ENCODE assay signal across 15 cellular contexts in genomic region chr18:3126457-3127097, GRCh38.
DNase-seq lines count a peak whose midpoint lies in the region; ATAC-seq and TF ChIP-seq lines count a peak whose summit lies in the region.
"Had no signal": no experiment of that assay in that cellular context is flagged by ENCODE, and none has a peak within 500 bp of the region (broad histone marks: within the 10 kb centered on the region; RNA-seq: fewer than 3 reads in every experiment).

No MANE protein-coding gene starts in this region.

- H3K9me3 Mint-ChIP-seq in stimulated activated naive CD8-positive, alpha-beta T cell treated with anti-CD3 and anti-CD28 coated beads, Interleukin-15, Interleukin-2, amounts not matched to agents 100 ng/mL and 50 ng/mL, for 24 hours = no peaks in the 10 kb centered on the region

- POLR2A ChIA-PET in A673 (lab: Charles Lee; ENCODE audit: low non-redundant PET) = no interaction called here

- peaks cover 3% of the 10 kb centered on the region for H3K27me3 Mint-ChIP-seq in stimulated activated naive CD8-positive, alpha-beta T cell treated with anti-CD3 and anti-CD28 coated beads, Interleukin-15, Interleukin-2, amounts not matched to agents 100 ng/mL and 50 ng/mL, for 24 hours
- H3K27me3 Mint-ChIP-seq: CD4-positive, alpha-beta memory T cell had no signal

- H3K27ac Mint-ChIP-seq in stimulated activated naive CD8-positive, alpha-beta T cell treated with anti-CD3 and anti-CD28 coated beads, Interleukin-15, Interleukin-2, amounts not matched to agents 100 ng/mL and 50 ng/mL, for 24 hours = peak overlapping the region; percentile 0
- H3K27ac Mint-ChIP-seq: CD4-positive, alpha-beta memory T cell had no signal

- H3K4me3 ChIP-seq in epithelial cell of esophagus (ENCODE audit: low read length) (no peak overlapping the region), psoas muscle (no peak overlapping the region), A673 (ENCODE audit: low read depth, low read length, poor library complexity, severe bottlenecking) (no peak overlapping the region)
- H3K4me3 ChIP-seq: GM12878, GM23248 had no signal

- no peaks in the 10 kb centered on the region for H3K27me3 ChIP-seq in psoas muscle (ENCODE audit: insufficient read depth in 3 of 3, low read length in 2 of 3)
- H3K27me3 ChIP-seq in A673 (replicated peaks; ENCODE audit: insufficient read depth, low read depth, low read length, poor library complexity) = no peaks in the 10 kb centered on the region
- H3K27me3 ChIP-seq: BE2C had no signal

- ATAC-seq in stimulated activated naive CD8-positive, alpha-beta T cell treated with anti-CD3 and anti-CD28 coated beads, Interleukin-15, Interleukin-2, amounts not matched to agents 100 U/mL and 50 U/mL, for 24 hours = no peak
- ATAC-seq in psoas muscle = peak; percentile 28 to 74 (median 54)
- ATAC-seq: GM12878, HCT116 had no signal

- H3K36me3 Mint-ChIP-seq in stimulated activated naive CD8-positive, alpha-beta T cell treated with anti-CD3 and anti-CD28 coated beads, Interleukin-15, Interleukin-2, amounts not matched to agents 100 ng/mL and 50 ng/mL, for 24 hours (ENCODE audit: low read depth) = peaks cover 12% of the 10 kb centered on the region

- no TSS peak for BruUV-seq in A673 (replicated peaks; lab: Mats Ljungman, UMichigan)

- H3K27ac ChIP-seq in psoas muscle (no peak overlapping the region), A673 (ENCODE audit: low read depth, low read length, poor library complexity, severe bottlenecking) (no peak overlapping the region)
- H3K27ac ChIP-seq: C4-2B, GM23248, HL-60 had no signal

- H3K4me1 ChIP-seq in psoas muscle = no peaks in the 10 kb centered on the region
- H3K4me1 ChIP-seq in A673 (ENCODE audit: insufficient read depth, low read length, poor library complexity, severe bottlenecking) = no peaks in the 10 kb centered on the region
- H3K4me1 ChIP-seq: BE2C had no signal

- WGBS in psoas muscle, 3 donors = 83 to 90% (median 84%) methylated on average over 9 of the region's 9 CpGs

- no peak overlapping the region for H3K4me3 Mint-ChIP-seq in stimulated activated naive CD8-positive, alpha-beta T cell treated with anti-CD3 and anti-CD28 coated beads, Interleukin-15, Interleukin-2, amounts not matched to agents 100 ng/mL and 50 ng/mL, for 24 hours
- H3K4me3 Mint-ChIP-seq: CD4-positive, alpha-beta memory T cell had no signal

- DNase-seq in stimulated activated naive CD8-positive, alpha-beta T cell treated with anti-CD3 and anti-CD28 coated beads, Interleukin-15, Interleukin-2, amounts not matched to agents 100 U/mL and 50 U/mL, for 24 hours = no peak
- DNase-seq in epithelial cell of esophagus (ENCODE audit: low read depth) (peak; percentile 89), psoas muscle (no peak), NAMALWA (ENCODE audit: low spot score) (no peak), NCI-H2227 (lab: John Stamatoyannopoulos, UW; ENCODE audit: unreplicated experiment) (no peak), A673 (ENCODE audit: low spot score) (no peak)
- DNase-seq: BE2C; CD4-positive, alpha-beta memory T cell; DMS79; GM23248 had no signal

- H3K36me3 ChIP-seq in psoas muscle (ENCODE audit: insufficient read depth in 1 of 2, low read depth in 1 of 2) = peaks cover 0 to 89% of the 10 kb centered on the region in 2 donors
- no peaks in the 10 kb centered on the region for H3K36me3 ChIP-seq in A673 (ENCODE audit: insufficient read depth, low read length, poor library complexity, severe bottlenecking)
- H3K36me3 ChIP-seq: BE2C had no signal

- TF ChIP-seq CTCF in epithelial cell of esophagus (IDR thresholded peaks at IDR 0.05; ENCODE audit: insufficient read depth, low read depth, low read length, missing control alignments) (no peak), psoas muscle (IDR thresholded peaks at IDR 0.05) (no peak), A673 (conservative IDR thresholded peaks at IDR 0.05; ENCODE audit: low read depth, low read length) (no peak)

- no peaks in the 10 kb centered on the region for H3K9me3 ChIP-seq in psoas muscle
- no peaks in the 10 kb centered on the region for H3K9me3 ChIP-seq in A673 (ENCODE audit: low read depth, low read length, poor library complexity, severe bottlenecking)
- H3K9me3 ChIP-seq: BE2C had no signal

- CTCF ChIA-PET in A673 (lab: Charles Lee) = no interaction called here

- intact Hi-C loops in psoas muscle (cut with DNase I) = no loop called here
- intact Hi-C loops in A673 (cut with micrococcal nuclease; ENCODE audit: unreplicated experiment) = no loop called here

- peaks cover 10% of the 10 kb centered on the region for H3K4me1 Mint-ChIP-seq in stimulated activated naive CD8-positive, alpha-beta T cell treated with anti-CD3 and anti-CD28 coated beads, Interleukin-15, Interleukin-2, amounts not matched to agents 100 ng/mL and 50 ng/mL, for 24 hours (ENCODE audit: low read depth)
